Comparison of ENCODE assay signal across 12 cellular contexts in the genomic region with DNA sequence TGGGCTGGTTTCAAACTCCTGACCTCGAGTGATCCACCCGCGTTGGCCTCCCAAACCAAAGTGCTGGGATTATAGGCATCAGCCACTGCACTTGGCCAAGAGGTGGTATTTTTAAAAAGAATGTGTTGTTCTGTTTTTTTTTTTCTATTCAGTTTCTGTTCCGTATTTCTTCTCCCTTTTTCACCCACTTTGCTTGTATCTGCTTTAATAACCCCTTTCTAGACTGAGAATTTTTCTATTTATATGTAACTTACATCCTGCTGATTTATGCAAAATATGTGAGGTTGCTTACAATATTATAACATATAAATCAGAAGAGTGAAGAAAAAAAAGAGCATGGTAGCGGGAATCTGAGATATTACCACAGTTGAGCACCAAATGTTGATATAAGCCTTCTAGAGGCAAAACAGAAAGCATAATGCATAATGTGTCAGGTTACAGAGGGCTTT. TPM values are rescaled to one million over a fixed set of nuclear protein-coding genes. Genes with fewer than 3 reads are reported as not detected.
A peak's percentile ranks its signal among the peaks of the same experiment; 100 is the strongest.
DNase-seq lines count a peak whose midpoint lies in the region; ATAC-seq and TF ChIP-seq lines count a peak whose summit lies in the region.
"Had no signal": no experiment of that assay in that cellular context is flagged by ENCODE, and none has a peak within 500 bp of the region (broad histone marks: within the 10 kb centered on the region; RNA-seq: fewer than 3 reads in every experiment).

No MANE protein-coding gene starts in this region.

- ATAC-seq in HG02759 (IDR thresholded peaks at IDR 0.05; ENCODE audit: unreplicated experiment) (peak; percentile 55), HG03521 (IDR thresholded peaks at IDR 0.05; ENCODE audit: unreplicated experiment) (peak; percentile 67)
- ATAC-seq: naive thymus-derived CD4-positive, alpha-beta T cell had no signal

- WGBS in spleen, 5 donors: 68 to 79% (median 74%) methylated on average over 5 of the region's 5 CpGs

- TF ChIP-seq POLR2A in spleen (IDR thresholded peaks at IDR 0.05): no peak

- no peak overlapping the region for H3K4me3 ChIP-seq in spleen
- H3K4me3 ChIP-seq: upper lobe of right lung had no signal

- no peaks in the 10 kb centered on the region for H3K36me3 ChIP-seq in spleen
- H3K36me3 ChIP-seq: upper lobe of right lung had no signal

- no peak for TF ChIP-seq CTCF in spleen (IDR thresholded peaks at IDR 0.05 in 8 of 11, conservative IDR thresholded peaks at IDR 0.05 in 3 of 11)

- H3K27ac ChIP-seq in spleen: peak overlapping the region in 7 of 8 donors; percentile 14 to 76 (median 57)
- H3K27ac ChIP-seq: 22Rv1, upper lobe of right lung had no signal

- intact Hi-C loops in spleen (cut with DNase I; ENCODE audit: low total_unique reads): no loop called here

- H3K4me1 ChIP-seq in spleen: peaks cover 0 to 38% (median 12%) of the 10 kb centered on the region in 6 donors
- H3K4me1 ChIP-seq: upper lobe of right lung had no signal

- H3K9me3 ChIP-seq in spleen: no peaks in the 10 kb centered on the region
- H3K9me3 ChIP-seq: upper lobe of right lung had no signal

- DNase-seq in DMS53 (lab: John Stamatoyannopoulos, UW) (peak; percentile 15), DMS53 treated with DMSO at 0.1 percent for 48 hours (lab: John Stamatoyannopoulos, UW; ENCODE audit: unreplicated experiment) (no peak), spleen (no peak), NCI-H1930 (lab: John Stamatoyannopoulos, UW) (no peak), UCSD-AML1 (lab: John Stamatoyannopoulos, UW; ENCODE audit: unreplicated experiment) (no peak), inferior parietal cortex (ENCODE audit: extremely low spot score) (no peak)
- DNase-seq: naive thymus-derived CD4-positive, alpha-beta T cell; T-helper 2 cell; upper lobe of right lung had no signal

- peaks cover 0 to 4% (median 0%) of the 10 kb centered on the region in 7 donors for H3K27me3 ChIP-seq in spleen (replicated peaks in 1 of 7)
- H3K27me3 ChIP-seq: upper lobe of right lung had no signal

RNA-seq across cellular contexts. Expression of gene LYPD6B, which starts 17.2 kb away (rescaled TPM):
- total RNA-seq in spleen: 1 to 10 TPM in 6 of 7 donors, under 1 TPM in 1; 0.46 to 3.5 (median 1.6) TPM
- 1 to 10 TPM; 1.2 to 3.5 (median 2.7) TPM for polyA plus RNA-seq in spleen
- polyA plus RNA-seq: naive thymus-derived CD4-positive, alpha-beta T cell had no signal
